Comparison of ENCODE assay signal across 8 cellular contexts in the genomic region with DNA sequence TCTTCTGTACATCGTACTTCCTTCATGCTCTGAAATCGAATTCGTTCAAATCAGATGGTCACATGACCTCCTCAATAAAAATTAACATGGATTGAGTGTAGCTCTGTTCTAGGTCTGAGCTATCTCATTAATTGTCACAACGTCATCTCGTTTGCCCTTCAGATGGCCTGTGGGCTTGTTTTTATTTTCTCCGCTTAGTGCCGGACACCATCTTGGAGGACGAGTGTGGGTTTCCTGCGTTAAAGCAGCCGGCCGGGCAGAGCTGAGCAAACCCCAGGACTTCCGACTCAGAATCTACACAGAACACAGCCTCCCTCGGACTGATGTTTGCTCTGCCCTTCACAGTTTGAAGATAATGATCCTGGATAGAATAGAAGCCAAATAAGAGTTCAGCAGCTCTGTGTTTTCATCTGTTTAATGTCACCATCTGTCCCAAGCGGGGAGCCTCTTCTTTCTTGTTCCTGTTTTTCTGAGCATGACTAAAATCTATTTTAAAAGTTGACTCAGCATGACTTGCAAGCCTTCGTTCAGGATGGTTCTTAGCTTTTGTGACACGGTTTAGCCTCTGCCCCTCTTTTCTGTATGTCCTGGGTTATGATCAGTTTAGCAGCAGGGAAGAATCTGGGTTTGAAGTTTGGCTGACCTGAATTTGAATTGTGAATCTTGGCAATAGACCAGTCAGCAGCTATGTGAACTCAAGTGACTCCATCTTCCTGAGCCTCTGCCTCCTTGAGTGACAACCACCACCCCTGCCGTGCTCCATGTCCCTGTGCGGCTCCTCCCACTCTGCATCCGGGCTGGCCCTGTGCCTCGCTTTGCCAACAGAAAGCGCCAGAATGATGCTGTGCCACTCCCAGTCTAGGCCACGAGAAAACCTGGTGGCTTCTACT.
DNase-seq lines count a peak whose midpoint lies in the region; ATAC-seq and TF ChIP-seq lines count a peak whose summit lies in the region.

No MANE protein-coding gene starts in this region.

- TF ChIP-seq CTCF in nephron (IDR thresholded peaks at IDR 0.05; ENCODE audit: unreplicated experiment in 3 of 3): no peak

- CTCF ChIA-PET in activated naive CD4-positive, alpha-beta T cell treated with anti-CD3 and anti-CD28 coated beads, Interleukin-2, amount 10 ng/mL, durations not matched to agents 7 days and 5 days (lab: Charles Lee): no interaction called here

- no peak for ATAC-seq in GM19035 (IDR thresholded peaks at IDR 0.05; ENCODE audit: unreplicated experiment)

- peaks cover 9% of the 10 kb centered on the region for H3K4me1 Mint-ChIP-seq in activated naive CD4-positive, alpha-beta T cell treated with anti-CD3 and anti-CD28 coated beads, Interleukin-2, amount 10 ng/mL, durations not matched to agents 7 days and 5 days
- H3K4me1 Mint-ChIP-seq in nephron: peaks cover 13% of the 10 kb centered on the region

- no peaks in the 10 kb centered on the region for H3K36me3 Mint-ChIP-seq in activated naive CD4-positive, alpha-beta T cell treated with anti-CD3 and anti-CD28 coated beads, Interleukin-2, amount 10 ng/mL, durations not matched to agents 7 days and 5 days
- no peaks in the 10 kb centered on the region for H3K36me3 Mint-ChIP-seq in nephron (ENCODE audit: low read depth)

- peaks cover 23% of the 10 kb centered on the region for H3K27me3 Mint-ChIP-seq in activated naive CD4-positive, alpha-beta T cell treated with anti-CD3 and anti-CD28 coated beads, Interleukin-2, amount 10 ng/mL, durations not matched to agents 7 days and 5 days
- peaks cover 30% of the 10 kb centered on the region for H3K27me3 Mint-ChIP-seq in nephron (ENCODE audit: low read depth)

- peak overlapping the region; percentile 42 for H3K27ac Mint-ChIP-seq in activated naive CD4-positive, alpha-beta T cell treated with anti-CD3 and anti-CD28 coated beads, Interleukin-2, amount 10 ng/mL, durations not matched to agents 7 days and 5 days
- peak overlapping the region in 2 of 3 experiments; percentile 29 to 61 for H3K27ac Mint-ChIP-seq in nephron

- no peaks in the 10 kb centered on the region for H3K9me3 Mint-ChIP-seq in activated naive CD4-positive, alpha-beta T cell treated with anti-CD3 and anti-CD28 coated beads, Interleukin-2, amount 10 ng/mL, durations not matched to agents 7 days and 5 days
- H3K9me3 Mint-ChIP-seq in nephron: no peaks in the 10 kb centered on the region

- DNase-seq in activated naive CD4-positive, alpha-beta T cell treated with anti-CD3 and anti-CD28 coated beads, Interleukin-2, amount 10 ng/mL, durations not matched to agents 7 days and 5 days: no peak
- DNase-seq in activated naive CD4-positive, alpha-beta T cell (lab: John Stamatoyannopoulos, UW): no peak
- DNase-seq in NCI-H1694 treated with DMSO at 0.1 percent for 48 hours (lab: John Stamatoyannopoulos, UW): peak; percentile 88
- DNase-seq in brain pericyte (ENCODE audit: low read depth, low spot score): peak; percentile 38
- no peak for DNase-seq in AG08396 (ENCODE audit: low spot score)
- DNase-seq in cortex of kidney (lab: John Stamatoyannopoulos, UW): no peak

- no peak overlapping the region for H3K4me3 Mint-ChIP-seq in activated naive CD4-positive, alpha-beta T cell treated with anti-CD3 and anti-CD28 coated beads, Interleukin-2, amount 10 ng/mL, durations not matched to agents 7 days and 5 days
- H3K4me3 Mint-ChIP-seq in nephron: no peak overlapping the region

Comparison
In these comparisons a context has a peak if more than half of its experiments do, and no peak if none do; other contexts are left out.
1. DNase-seq: peak in NCI-H1694 treated with DMSO at 0.1 percent for 48 hours (single experiment) and brain pericyte (single experiment); none in activated naive CD4-positive, alpha-beta T cell treated with anti-CD3 and anti-CD28 coated beads, Interleukin-2, amount 10 ng/mL, durations not matched to agents 7 days and 5 days (single experiment), activated naive CD4-positive, alpha-beta T cell (0 of 4), AG08396 (single experiment) and cortex of kidney (single experiment).